8 cellular contexts compared by ENCODE assay signal in the genomic region with DNA sequence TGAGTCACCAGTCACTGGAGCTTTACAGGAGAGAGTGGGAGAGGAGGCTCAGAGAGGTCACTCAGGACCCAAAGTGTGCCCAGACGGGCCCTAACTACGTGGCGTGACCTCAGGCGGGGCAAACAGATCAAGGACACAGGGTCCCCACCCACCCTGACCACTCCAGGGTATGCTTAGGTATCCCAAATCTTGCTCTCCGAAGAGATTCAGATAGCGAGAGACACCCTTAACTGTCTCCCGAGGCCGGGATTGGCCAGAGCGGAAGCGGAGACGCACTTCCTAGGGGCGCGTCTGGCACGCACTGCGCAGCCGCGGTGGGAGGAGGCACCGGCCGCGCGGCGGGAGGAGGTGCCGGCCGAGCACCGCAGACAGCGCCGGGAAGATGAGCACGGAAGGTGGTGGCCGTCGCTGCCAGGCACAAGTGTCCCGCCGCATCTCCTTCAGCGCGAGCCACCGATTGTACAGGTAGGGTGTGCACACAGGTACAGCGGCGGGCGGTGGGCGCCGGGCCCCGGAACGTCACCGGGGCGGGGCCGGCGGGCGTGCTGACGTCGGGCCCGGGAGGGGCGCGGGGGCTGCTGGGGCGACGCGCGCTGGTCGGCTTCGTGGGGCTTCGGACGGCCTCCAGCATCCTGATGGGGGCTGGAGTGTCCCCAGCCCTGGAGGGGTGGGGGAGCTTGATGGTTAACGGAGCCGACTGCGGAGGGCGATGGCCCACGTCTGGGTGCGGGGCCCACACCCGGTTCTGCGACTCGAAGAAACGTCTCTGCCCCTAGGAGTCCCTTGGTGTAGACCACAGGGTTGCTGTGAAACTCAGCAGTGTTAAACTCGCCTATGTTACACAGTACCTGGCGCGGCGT. TPM values are rescaled to one million over a fixed set of nuclear protein-coding genes. Genes with fewer than 3 reads are reported as not detected.
DNase-seq lines count a peak whose midpoint lies in the region; ATAC-seq and TF ChIP-seq lines count a peak whose summit lies in the region.

TSS of gene PTS (plus strand) at position 367 of the 860 bp plus-strand sequence. CDS start at position 383, 16 bp downstream.

- H3K27ac ChIP-seq in CD8-positive, alpha-beta T cell (ENCODE audit: low read depth, low read length): peak within 1 kb of the TSS; percentile 91
- peak within 1 kb of the TSS; percentile 40 for H3K27ac ChIP-seq in ectodermal cell (ENCODE audit: insufficient read depth, low read depth, low read length, poor library complexity, severe bottlenecking)

- DNase-seq in CD8-positive, alpha-beta T cell: peak; percentile 66 to 90 (median 80)
- DNase-seq in HK-2 (ENCODE audit: unreplicated experiment) (peak; percentile 82), NCI-H82 treated with DMSO at 0.1 percent for 48 hours (lab: John Stamatoyannopoulos, UW; ENCODE audit: unreplicated experiment) (peak; percentile 33), lung microvascular endothelial cell (ENCODE audit: low read depth in 2 of 2) (peak; percentile 89 to 90)
- peak; percentile 45 to 69 for DNase-seq in activated CD8-positive, alpha-beta memory T cell treated with anti-CD3 and anti-CD28 coated beads for 1 hour (ENCODE audit: extremely low read depth in 1 of 2, low read depth in 1 of 2)
- peak; percentile 65 to 70 (median 67) for DNase-seq in stimulated activated CD4-positive, alpha-beta T cell treated with anti-CD3 and anti-CD28 coated beads, TNF-alpha, amount 100 ng/mL, for 4 hours (ENCODE audit: low read depth in 3 of 3)

- peak within 1 kb of the TSS; percentile 95 for H3K4me3 Mint-ChIP-seq in CD8-positive, alpha-beta T cell

- no peak for TF ChIP-seq CTCF in CD8-positive, alpha-beta T cell (IDR thresholded peaks at IDR 0.05)

- H3K4me3 ChIP-seq in CD8-positive, alpha-beta T cell (ENCODE audit: low read depth, low read length): peak within 1 kb of the TSS; percentile 71
- H3K4me3 ChIP-seq in ectodermal cell (ENCODE audit: insufficient read depth, low read depth, low read length): peak within 1 kb of the TSS; percentile 81

- peaks cover 35% of the 10 kb centered on the region for H3K36me3 Mint-ChIP-seq in CD8-positive, alpha-beta T cell

- H3K9me3 Mint-ChIP-seq in CD8-positive, alpha-beta T cell: no peaks in the 10 kb centered on the region

- CTCF ChIA-PET in CD8-positive, alpha-beta T cell (lab: Charles Lee): interaction anchor here (22.6 kb wide), 1 partner anchor 54 kb away, joined by 481 read pairs; no protein-coding TSS in a partner anchor

- H3K9me3 ChIP-seq in CD8-positive, alpha-beta T cell (ENCODE audit: low read length): no peaks in the 10 kb centered on the region
- no peaks in the 10 kb centered on the region for H3K9me3 ChIP-seq in ectodermal cell (ENCODE audit: control insufficient read depth, low read length)

- 1% methylated on average over 74 of the region's 74 CpGs for WGBS in ectodermal cell, 2 experiments

- H3K27me3 ChIP-seq in CD8-positive, alpha-beta T cell (ENCODE audit: insufficient read depth, low read length): no peaks in the 10 kb centered on the region
- peaks cover 14% of the 10 kb centered on the region for H3K27me3 ChIP-seq in ectodermal cell (ENCODE audit: control insufficient read depth, insufficient read depth, low read length, poor library complexity, severe bottlenecking)

- peaks cover 10% of the 10 kb centered on the region for H3K4me1 ChIP-seq in CD8-positive, alpha-beta T cell (ENCODE audit: insufficient read depth, low read length)
- peaks cover 6% of the 10 kb centered on the region for H3K4me1 ChIP-seq in ectodermal cell (ENCODE audit: control insufficient read depth, insufficient read depth, low read length)

- POLR2A ChIA-PET in CD8-positive, alpha-beta T cell (lab: Charles Lee): interaction anchor here (0.7 to 2.0 kb wide), 4 partner anchors 32 to 1547 kb away, joined by 3 to 11 read pairs (median 4); partner anchors contain the start of gene ZW10

- peaks cover 32% of the 10 kb centered on the region for H3K4me1 Mint-ChIP-seq in CD8-positive, alpha-beta T cell (ENCODE audit: low read depth)

- H3K27ac Mint-ChIP-seq in CD8-positive, alpha-beta T cell: peak within 1 kb of the TSS; percentile 99

- H3K27me3 Mint-ChIP-seq in CD8-positive, alpha-beta T cell (ENCODE audit: low read depth): no peaks in the 10 kb centered on the region

- intact Hi-C loops in CD8-positive, alpha-beta T cell (cut with DNase I, micrococcal nuclease): loop anchor here (1.0 to 10.0 kb wide), 16 partner anchors 54 to 1651 kb away; partner anchors contain the start of genes CFAP68 (in 2 of the 2), FDXACB1 (in 2 of the 2), SDHD (in 2 of the 2) and TIMM8B (in 2 of the 2)

- peak; percentile 89 for ATAC-seq in CD8-positive, alpha-beta T cell
- peak; percentile 97 for ATAC-seq in GM19455 (IDR thresholded peaks at IDR 0.05; ENCODE audit: unreplicated experiment)

- peaks cover 10% of the 10 kb centered on the region for H3K36me3 ChIP-seq in CD8-positive, alpha-beta T cell (ENCODE audit: insufficient read depth, low read length)
- peaks cover 12% of the 10 kb centered on the region for H3K36me3 ChIP-seq in ectodermal cell (ENCODE audit: control insufficient read depth, insufficient read depth, low read length)

RNA-seq across cellular contexts. Expression of gene PTS, which starts in this region (rescaled TPM):
- total RNA-seq in CD8-positive, alpha-beta T cell: 10 to 100 TPM; 83.5 to 87.9 TPM
- 41.3 TPM for polyA plus RNA-seq in ectodermal cell (2013, experiment 1 of 4)
- 41.0 TPM for polyA plus RNA-seq in ectodermal cell (2013, experiment 2 of 4)
- 33.6 TPM for polyA plus RNA-seq in ectodermal cell (2013, experiment 3 of 4)
- 31.9 TPM for polyA plus RNA-seq in ectodermal cell (2013, experiment 4 of 4)
- total RNA-seq in lung microvascular endothelial cell: 24.2 and 39.5 TPM in 2 replicates

Comparison
In these comparisons a context has a peak if more than half of its experiments do, and no peak if none do; other contexts are left out.
1. Peak in every context shown above with its lines: DNase-seq, ATAC-seq, H3K4me3 ChIP-seq and H3K27ac ChIP-seq.
2. DNase-seq: peak in every context shown above with its lines; median percentile 90 in lung microvascular endothelial cell; 82 in HK-2; 80 in CD8-positive, alpha-beta T cell; 67 in stimulated activated CD4-positive, alpha-beta T cell treated with anti-CD3 and anti-CD28 coated beads, TNF-alpha, amount 100 ng/mL, for 4 hours; 57 in activated CD8-positive, alpha-beta memory T cell treated with anti-CD3 and anti-CD28 coated beads for 1 hour; 33 in NCI-H82 treated with DMSO at 0.1 percent for 48 hours.